ENCODE assay signal across 8 cellular contexts in genomic region chr4:140149851-140150635, GRCh38. TPM values are rescaled to one million over a fixed set of nuclear protein-coding genes. Genes with fewer than 3 reads are reported as not detected.
DNase-seq lines count a peak whose midpoint lies in the region; ATAC-seq and TF ChIP-seq lines count a peak whose summit lies in the region.

No MANE protein-coding gene starts in this region.

- no TSS peak for BruUV-seq in OCI-LY7 (replicated peaks; lab: Mats Ljungman, UMichigan)

- CTCF ChIA-PET in CD8-positive, alpha-beta T cell (lab: Charles Lee), result interaction anchor here (0.8 to 1.7 kb wide), 8 partner anchors 54 to 137 kb away, joined by 3 to 7 read pairs (median 3); no protein-coding TSS in a partner anchor
- CTCF ChIA-PET in OCI-LY7 (lab: Charles Lee; ENCODE audit: unreplicated experiment), result interaction anchor here (1.0 kb wide), 1 partner anchor 33 kb away, joined by 3 read pairs; no protein-coding TSS in a partner anchor
- CTCF ChIA-PET in naive thymus-derived CD4-positive, alpha-beta T cell (lab: Charles Lee), result interaction anchor here (0.7 to 1.7 kb wide), 5 partner anchors 11 to 204 kb away, joined by 3 to 5 read pairs (median 3); no protein-coding TSS in a partner anchor

- peaks cover 12% of the 10 kb centered on the region for H3K36me3 Mint-ChIP-seq in CD8-positive, alpha-beta T cell
- H3K36me3 Mint-ChIP-seq in naive thymus-derived CD4-positive, alpha-beta T cell, result peaks cover 0 to 3% (median 0%) of the 10 kb centered on the region in 5 donors

- peak overlapping the region; percentile 98 for H3K27ac Mint-ChIP-seq in CD8-positive, alpha-beta T cell
- peak overlapping the region; percentile 89 to 99 (median 94) for H3K27ac Mint-ChIP-seq in naive thymus-derived CD4-positive, alpha-beta T cell
- H3K27ac Mint-ChIP-seq in stimulated activated naive CD8-positive, alpha-beta T cell treated with anti-CD3 and anti-CD28 coated beads, Interleukin-15, amount 100 ng/mL, for 72 hours, result peak overlapping the region; percentile 89 to 95

- H3K36me3 ChIP-seq in CD8-positive, alpha-beta T cell (ENCODE audit: insufficient read depth, low read length), result no peaks in the 10 kb centered on the region
- H3K36me3 ChIP-seq in OCI-LY7 (ENCODE audit: insufficient read depth, low read length), result no peaks in the 10 kb centered on the region
- H3K36me3 ChIP-seq in naive thymus-derived CD4-positive, alpha-beta T cell (ENCODE audit: control insufficient read depth in 2 of 3, insufficient read depth in 3 of 3, low read length in 3 of 3), result peaks cover 0 to 5% (median 0%) of the 10 kb centered on the region in 3 experiments

- peak overlapping the region; percentile 84 for H2AFZ ChIP-seq in OCI-LY7 (ENCODE audit: low read length)

- peaks cover 14% of the 10 kb centered on the region for H3K4me1 ChIP-seq in CD8-positive, alpha-beta T cell (ENCODE audit: insufficient read depth, low read length)
- peaks cover 20% of the 10 kb centered on the region for H3K4me1 ChIP-seq in OCI-LY7 (ENCODE audit: insufficient read depth, low read length, poor library complexity, severe bottlenecking)
- H3K4me1 ChIP-seq in naive thymus-derived CD4-positive, alpha-beta T cell (ENCODE audit: control insufficient read depth in 2 of 2, insufficient read depth in 2 of 2, low read length in 2 of 2), result peaks cover 0 to 13% of the 10 kb centered on the region in 2 donors

- no peaks in the 10 kb centered on the region for H3K9me2 ChIP-seq in OCI-LY7 (ENCODE audit: insufficient read depth, low read length)

- H3K9me3 Mint-ChIP-seq in CD8-positive, alpha-beta T cell, result no peaks in the 10 kb centered on the region
- H3K9me3 Mint-ChIP-seq in naive thymus-derived CD4-positive, alpha-beta T cell, result peaks cover 0 to 4% (median 0%) of the 10 kb centered on the region in 11 donors
- no peaks in the 10 kb centered on the region for H3K9me3 Mint-ChIP-seq in stimulated activated naive CD8-positive, alpha-beta T cell treated with anti-CD3 and anti-CD28 coated beads, Interleukin-15, amount 100 ng/mL, for 72 hours

- ATAC-seq in CD8-positive, alpha-beta T cell, result peak; percentile 12
- peak; percentile 26 for ATAC-seq in naive thymus-derived CD4-positive, alpha-beta T cell
- ATAC-seq in stimulated activated naive CD8-positive, alpha-beta T cell treated with anti-CD3 and anti-CD28 coated beads, Interleukin-15, amount 100 ng/mL, for 72 hours, result peak; percentile 35
- no peak for ATAC-seq in GM18505 (IDR thresholded peaks at IDR 0.05; ENCODE audit: unreplicated experiment)

- intact Hi-C loops in CD8-positive, alpha-beta T cell (cut with DNase I, micrococcal nuclease), result loop anchor here (1.0 to 10.0 kb wide), 17 partner anchors 33 to 1135 kb away; partner anchors contain the start of genes SCOC (in 2 of the 2), ELF2 (in 1 of the 2), NAA15 (in 1 of the 2) and NDUFC1 (in 1 of the 2)
- intact Hi-C loops in OCI-LY7 (cut with micrococcal nuclease; ENCODE audit: unreplicated experiment), result loop anchor here (5.0 to 10.0 kb wide), 5 partner anchors 98 to 1133 kb away; partner anchors contain the start of genes NOCT, RAB33B and SETD7
- intact Hi-C loops in naive thymus-derived CD4-positive, alpha-beta T cell (cut with micrococcal nuclease), result loop anchor here (1.0 to 10.0 kb wide), 25 partner anchors 18 to 1135 kb away; partner anchors contain the start of genes ELMOD2 (in 2 of the 2), NAA15 (in 1 of the 2), NDUFC1 (in 1 of the 2) and NOCT (in 1 of the 2)

- TF ChIP-seq POLR2A in GM18505 (IDR thresholded peaks at IDR 0.05; ENCODE audit: borderline replicate concordance, extremely low read depth, insufficient read depth, insufficient read length), result no peak

- H3K4me3 Mint-ChIP-seq in CD8-positive, alpha-beta T cell, result peak overlapping the region; percentile 97
- H3K4me3 Mint-ChIP-seq in naive thymus-derived CD4-positive, alpha-beta T cell, result peak overlapping the region; percentile 89 to 100 (median 98)
- peak overlapping the region; percentile 90 to 96 for H3K4me3 Mint-ChIP-seq in stimulated activated naive CD8-positive, alpha-beta T cell treated with anti-CD3 and anti-CD28 coated beads, Interleukin-15, amount 100 ng/mL, for 72 hours

- POLR2A ChIA-PET in CD8-positive, alpha-beta T cell (lab: Charles Lee), result interaction anchor here (0.6 to 2.0 kb wide), 8 partner anchors 11 to 101 kb away, joined by 3 to 9 read pairs (median 3); no protein-coding TSS in a partner anchor
- POLR2A ChIA-PET in OCI-LY7 (lab: Charles Lee), result interaction anchor here (0.5 to 0.8 kb wide), 5 partner anchors 7 to 459 kb away, joined by 4 to 8 read pairs (median 4); no protein-coding TSS in a partner anchor
- POLR2A ChIA-PET in naive thymus-derived CD4-positive, alpha-beta T cell (lab: Charles Lee), result interaction anchor here (1.0 to 8.0 kb wide), 13 partner anchors 8 to 102 kb away, joined by 3 to 53 read pairs (median 5); no protein-coding TSS in a partner anchor

- no peaks in the 10 kb centered on the region for H3K9me3 ChIP-seq in CD8-positive, alpha-beta T cell (ENCODE audit: low read length)
- no peaks in the 10 kb centered on the region for H3K9me3 ChIP-seq in OCI-LY7 (ENCODE audit: low read length)
- no peaks in the 10 kb centered on the region for H3K9me3 ChIP-seq in naive thymus-derived CD4-positive, alpha-beta T cell (ENCODE audit: control insufficient read depth in 2 of 3, low read length in 3 of 3)

- H3K4me3 ChIP-seq in CD8-positive, alpha-beta T cell (ENCODE audit: low read depth, low read length), result peak overlapping the region; percentile 75
- H3K4me3 ChIP-seq in OCI-LY7 (ENCODE audit: low read depth, low read length, poor library complexity, severe bottlenecking) (peak overlapping the region; percentile 72), fibroblast of mammary gland (ENCODE audit: control insufficient read depth, low read depth, low read length) (peak overlapping the region; percentile 73)
- H3K4me3 ChIP-seq in naive thymus-derived CD4-positive, alpha-beta T cell (ENCODE audit: low read length), result peak overlapping the region; percentile 99

- no peaks in the 10 kb centered on the region for H3K27me3 Mint-ChIP-seq in CD8-positive, alpha-beta T cell (ENCODE audit: low read depth)
- peaks cover 0 to 71% (median 0%) of the 10 kb centered on the region in 5 donors for H3K27me3 Mint-ChIP-seq in naive thymus-derived CD4-positive, alpha-beta T cell
- H3K27me3 Mint-ChIP-seq in stimulated activated naive CD8-positive, alpha-beta T cell treated with anti-CD3 and anti-CD28 coated beads, Interleukin-15, amount 100 ng/mL, for 72 hours, result peaks cover 19% of the 10 kb centered on the region

- no peak for TF ChIP-seq CTCF in CD8-positive, alpha-beta T cell (IDR thresholded peaks at IDR 0.05)
- no peak for TF ChIP-seq CTCF in OCI-LY7 (conservative IDR thresholded peaks at IDR 0.05; ENCODE audit: low read length)
- no peak for TF ChIP-seq CTCF in fibroblast of mammary gland (conservative IDR thresholded peaks at IDR 0.05; ENCODE audit: control insufficient read depth, insufficient read depth, low read depth, low read length)

- peak overlapping the region; percentile 78 for H3K27ac ChIP-seq in CD8-positive, alpha-beta T cell (ENCODE audit: low read depth, low read length)
- peak overlapping the region; percentile 52 for H3K27ac ChIP-seq in OCI-LY7 (ENCODE audit: low read depth, low read length, poor library complexity, severe bottlenecking)
- peak overlapping the region; percentile 84 for H3K27ac ChIP-seq in naive thymus-derived CD4-positive, alpha-beta T cell (ENCODE audit: low read depth, low read length)

- H3K79me2 ChIP-seq in OCI-LY7 (ENCODE audit: insufficient read depth, low read depth, low read length), result no peaks in the 10 kb centered on the region

- H4K20me1 ChIP-seq in OCI-LY7 (ENCODE audit: insufficient read depth, low read length), result no peaks in the 10 kb centered on the region; the same call in 1 of the 2 replicates

- peak; percentile 25 to 83 (median 71) for DNase-seq in CD8-positive, alpha-beta T cell
- DNase-seq in HPDE6-E6E7 (ENCODE audit: extremely low spot score) (peak; percentile 36), OCI-LY7 (ENCODE audit: low spot score) (peak; percentile 66), fibroblast of mammary gland (ENCODE audit: low read depth) (peak; percentile 41)
- peak; percentile 42 for DNase-seq in activated T-helper 9 cell treated with anti-CD3 and anti-CD28 coated beads, Interleukin-2, amount 50 U/mL, for 16 hours (ENCODE audit: low read depth)
- DNase-seq in naive thymus-derived CD4-positive, alpha-beta T cell, result peak; percentile 34 to 80 (median 74)
- DNase-seq in stimulated activated naive CD8-positive, alpha-beta T cell treated with anti-CD3 and anti-CD28 coated beads, Interleukin-15, amount 100 ng/mL, for 72 hours, result peak; percentile 52 to 64

- peak overlapping the region; percentile 81 for H3K4me2 ChIP-seq in OCI-LY7 (ENCODE audit: low read length)

- H3K27me3 ChIP-seq in CD8-positive, alpha-beta T cell (ENCODE audit: insufficient read depth, low read length), result no peaks in the 10 kb centered on the region
- no peaks in the 10 kb centered on the region for H3K27me3 ChIP-seq in naive thymus-derived CD4-positive, alpha-beta T cell (ENCODE audit: control insufficient read depth in 2 of 2, insufficient read depth in 2 of 2, low read length in 2 of 2)

- peaks cover 24% of the 10 kb centered on the region for H3K4me1 Mint-ChIP-seq in CD8-positive, alpha-beta T cell (ENCODE audit: low read depth)
- peaks cover 0 to 36% (median 23%) of the 10 kb centered on the region in 7 donors for H3K4me1 Mint-ChIP-seq in naive thymus-derived CD4-positive, alpha-beta T cell
- H3K4me1 Mint-ChIP-seq in stimulated activated naive CD8-positive, alpha-beta T cell treated with anti-CD3 and anti-CD28 coated beads, Interleukin-15, amount 100 ng/mL, for 72 hours, result peaks cover 27% of the 10 kb centered on the region

RNA-seq across cellular contexts. Expression of gene MAML3, which starts 3.9 kb away (rescaled TPM):
- total RNA-seq in CD8-positive, alpha-beta T cell, result 1 to 10 TPM; 2.7 TPM
- total RNA-seq in OCI-LY7 (2014; rRNA removed; shearing (Covaris generic)), result 1.2 and 1.8 TPM in 2 replicates
- 0.74 and 0.80 TPM in 2 replicates for total RNA-seq in OCI-LY7 (2022)
- total RNA-seq in naive thymus-derived CD4-positive, alpha-beta T cell, result 1 to 10 TPM; 1.4 to 9.4 (median 3.6) TPM
- under 1 TPM; 0.53 to 0.55 TPM for polyA plus RNA-seq in naive thymus-derived CD4-positive, alpha-beta T cell
